ENCODE assay signal across 1 cellular context in genomic region chr13:19772306-19772705, GRCh38.
TF ChIP-seq lines count a peak whose summit lies in the region.

No MANE protein-coding gene starts in this region.

TF ChIP-seq in GM23338, 12 proteins besides CTCF, POLR2A, EP300 and RAD21 (continued from another document):
- TF ChIP-seq, protein P1, sequence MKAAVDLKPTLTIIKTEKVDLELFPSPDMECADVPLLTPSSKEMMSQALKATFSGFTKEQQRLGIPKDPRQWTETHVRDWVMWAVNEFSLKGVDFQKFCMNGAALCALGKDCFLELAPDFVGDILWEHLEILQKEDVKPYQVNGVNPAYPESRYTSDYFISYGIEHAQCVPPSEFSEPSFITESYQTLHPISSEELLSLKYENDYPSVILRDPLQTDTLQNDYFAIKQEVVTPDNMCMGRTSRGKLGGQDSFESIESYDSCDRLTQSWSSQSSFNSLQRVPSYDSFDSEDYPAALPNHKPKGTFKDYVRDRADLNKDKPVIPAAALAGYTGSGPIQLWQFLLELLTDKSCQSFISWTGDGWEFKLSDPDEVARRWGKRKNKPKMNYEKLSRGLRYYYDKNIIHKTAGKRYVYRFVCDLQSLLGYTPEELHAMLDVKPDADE (IDR thresholded peaks at IDR 0.05), result no peak
- TF ChIP-seq CREB1 (CRISPR knock-in tag; IDR thresholded peaks at IDR 0.05; ENCODE audit: low read depth) (no peak), NANOG (IDR thresholded peaks at IDR 0.05; ENCODE audit: borderline replicate concordance) (no peak), STAT1 (IDR thresholded peaks at IDR 0.05; ENCODE audit: unreplicated experiment) (no peak), EZH2 (IDR thresholded peaks at IDR 0.05; ENCODE audit: low read depth, unreplicated experiment) (no peak), ZNF114 (CRISPR knock-in tag; IDR thresholded peaks at IDR 0.05) (no peak), ZNF331 (CRISPR knock-in tag; IDR thresholded peaks at IDR 0.05; ENCODE audit: low read depth) (no peak), POLR2AphosphoS5 (IDR thresholded peaks at IDR 0.05; ENCODE audit: low read depth) (no peak), EZH2phosphoT487 (IDR thresholded peaks at IDR 0.05; ENCODE audit: unreplicated experiment) (no peak)
- TF ChIP-seq, protein P2, sequence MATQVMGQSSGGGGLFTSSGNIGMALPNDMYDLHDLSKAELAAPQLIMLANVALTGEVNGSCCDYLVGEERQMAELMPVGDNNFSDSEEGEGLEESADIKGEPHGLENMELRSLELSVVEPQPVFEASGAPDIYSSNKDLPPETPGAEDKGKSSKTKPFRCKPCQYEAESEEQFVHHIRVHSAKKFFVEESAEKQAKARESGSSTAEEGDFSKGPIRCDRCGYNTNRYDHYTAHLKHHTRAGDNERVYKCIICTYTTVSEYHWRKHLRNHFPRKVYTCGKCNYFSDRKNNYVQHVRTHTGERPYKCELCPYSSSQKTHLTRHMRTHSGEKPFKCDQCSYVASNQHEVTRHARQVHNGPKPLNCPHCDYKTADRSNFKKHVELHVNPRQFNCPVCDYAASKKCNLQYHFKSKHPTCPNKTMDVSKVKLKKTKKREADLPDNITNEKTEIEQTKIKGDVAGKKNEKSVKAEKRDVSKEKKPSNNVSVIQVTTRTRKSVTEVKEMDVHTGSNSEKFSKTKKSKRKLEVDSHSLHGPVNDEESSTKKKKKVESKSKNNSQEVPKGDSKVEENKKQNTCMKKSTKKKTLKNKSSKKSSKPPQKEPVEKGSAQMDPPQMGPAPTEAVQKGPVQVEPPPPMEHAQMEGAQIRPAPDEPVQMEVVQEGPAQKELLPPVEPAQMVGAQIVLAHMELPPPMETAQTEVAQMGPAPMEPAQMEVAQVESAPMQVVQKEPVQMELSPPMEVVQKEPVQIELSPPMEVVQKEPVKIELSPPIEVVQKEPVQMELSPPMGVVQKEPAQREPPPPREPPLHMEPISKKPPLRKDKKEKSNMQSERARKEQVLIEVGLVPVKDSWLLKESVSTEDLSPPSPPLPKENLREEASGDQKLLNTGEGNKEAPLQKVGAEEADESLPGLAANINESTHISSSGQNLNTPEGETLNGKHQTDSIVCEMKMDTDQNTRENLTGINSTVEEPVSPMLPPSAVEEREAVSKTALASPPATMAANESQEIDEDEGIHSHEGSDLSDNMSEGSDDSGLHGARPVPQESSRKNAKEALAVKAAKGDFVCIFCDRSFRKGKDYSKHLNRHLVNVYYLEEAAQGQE (IDR thresholded peaks at IDR 0.05; ENCODE audit: unreplicated experiment), result no peak
- TF ChIP-seq, protein P3, sequence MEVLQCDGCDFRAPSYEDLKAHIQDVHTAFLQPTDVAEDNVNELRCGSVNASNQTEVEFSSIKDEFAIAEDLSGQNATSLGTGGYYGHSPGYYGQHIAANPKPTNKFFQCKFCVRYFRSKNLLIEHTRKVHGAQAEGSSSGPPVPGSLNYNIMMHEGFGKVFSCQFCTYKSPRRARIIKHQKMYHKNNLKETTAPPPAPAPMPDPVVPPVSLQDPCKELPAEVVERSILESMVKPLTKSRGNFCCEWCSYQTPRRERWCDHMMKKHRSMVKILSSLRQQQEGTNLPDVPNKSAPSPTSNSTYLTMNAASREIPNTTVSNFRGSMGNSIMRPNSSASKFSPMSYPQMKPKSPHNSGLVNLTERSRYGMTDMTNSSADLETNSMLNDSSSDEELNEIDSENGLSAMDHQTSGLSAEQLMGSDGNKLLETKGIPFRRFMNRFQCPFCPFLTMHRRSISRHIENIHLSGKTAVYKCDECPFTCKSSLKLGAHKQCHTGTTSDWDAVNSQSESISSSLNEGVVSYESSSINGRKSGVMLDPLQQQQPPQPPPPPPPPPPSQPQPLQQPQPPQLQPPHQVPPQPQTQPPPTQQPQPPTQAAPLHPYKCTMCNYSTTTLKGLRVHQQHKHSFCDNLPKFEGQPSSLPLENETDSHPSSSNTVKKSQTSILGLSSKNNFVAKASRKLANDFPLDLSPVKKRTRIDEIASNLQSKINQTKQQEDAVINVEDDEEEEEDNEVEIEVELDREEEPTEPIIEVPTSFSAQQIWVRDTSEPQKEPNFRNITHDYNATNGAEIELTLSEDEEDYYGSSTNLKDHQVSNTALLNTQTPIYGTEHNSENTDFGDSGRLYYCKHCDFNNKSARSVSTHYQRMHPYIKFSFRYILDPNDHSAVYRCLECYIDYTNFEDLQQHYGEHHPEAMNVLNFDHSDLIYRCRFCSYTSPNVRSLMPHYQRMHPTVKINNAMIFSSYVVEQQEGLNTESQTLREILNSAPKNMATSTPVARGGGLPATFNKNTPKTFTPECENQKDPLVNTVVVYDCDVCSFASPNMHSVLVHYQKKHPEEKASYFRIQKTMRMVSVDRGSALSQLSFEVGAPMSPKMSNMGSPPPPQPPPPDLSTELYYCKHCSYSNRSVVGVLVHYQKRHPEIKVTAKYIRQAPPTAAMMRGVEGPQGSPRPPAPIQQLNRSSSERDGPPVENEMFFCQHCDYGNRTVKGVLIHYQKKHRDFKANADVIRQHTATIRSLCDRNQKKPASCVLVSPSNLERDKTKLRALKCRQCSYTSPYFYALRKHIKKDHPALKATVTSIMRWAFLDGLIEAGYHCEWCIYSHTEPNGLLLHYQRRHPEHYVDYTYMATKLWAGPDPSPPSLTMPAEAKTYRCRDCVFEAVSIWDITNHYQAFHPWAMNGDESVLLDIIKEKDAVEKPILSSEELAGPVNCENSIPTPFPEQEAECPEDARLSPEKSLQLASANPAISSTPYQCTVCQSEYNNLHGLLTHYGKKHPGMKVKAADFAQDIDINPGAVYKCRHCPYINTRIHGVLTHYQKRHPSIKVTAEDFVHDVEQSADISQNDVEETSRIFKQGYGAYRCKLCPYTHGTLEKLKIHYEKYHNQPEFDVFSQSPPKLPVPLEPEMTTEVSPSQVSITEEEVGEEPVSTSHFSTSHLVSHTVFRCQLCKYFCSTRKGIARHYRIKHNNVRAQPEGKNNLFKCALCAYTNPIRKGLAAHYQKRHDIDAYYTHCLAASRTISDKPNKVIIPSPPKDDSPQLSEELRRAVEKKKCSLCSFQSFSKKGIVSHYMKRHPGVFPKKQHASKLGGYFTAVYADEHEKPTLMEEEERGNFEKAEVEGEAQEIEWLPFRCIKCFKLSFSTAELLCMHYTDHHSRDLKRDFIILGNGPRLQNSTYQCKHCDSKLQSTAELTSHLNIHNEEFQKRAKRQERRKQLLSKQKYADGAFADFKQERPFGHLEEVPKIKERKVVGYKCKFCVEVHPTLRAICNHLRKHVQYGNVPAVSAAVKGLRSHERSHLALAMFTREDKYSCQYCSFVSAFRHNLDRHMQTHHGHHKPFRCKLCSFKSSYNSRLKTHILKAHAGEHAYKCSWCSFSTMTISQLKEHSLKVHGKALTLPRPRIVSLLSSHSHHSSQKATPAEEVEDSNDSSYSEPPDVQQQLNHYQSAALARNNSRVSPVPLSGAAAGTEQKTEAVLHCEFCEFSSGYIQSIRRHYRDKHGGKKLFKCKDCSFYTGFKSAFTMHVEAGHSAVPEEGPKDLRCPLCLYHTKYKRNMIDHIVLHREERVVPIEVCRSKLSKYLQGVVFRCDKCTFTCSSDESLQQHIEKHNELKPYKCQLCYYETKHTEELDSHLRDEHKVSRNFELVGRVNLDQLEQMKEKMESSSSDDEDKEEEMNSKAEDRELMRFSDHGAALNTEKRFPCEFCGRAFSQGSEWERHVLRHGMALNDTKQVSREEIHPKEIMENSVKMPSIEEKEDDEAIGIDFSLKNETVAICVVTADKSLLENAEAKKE (CRISPR knock-in tag; IDR thresholded peaks at IDR 0.05), result no peak
TF ChIP-seq in GM23338: peak in this region for 0.
